8 cellular contexts compared by ENCODE assay signal in genomic region chr20:63498950-63499332, GRCh38. TPM values are rescaled to one million over a fixed set of nuclear protein-coding genes. Genes with fewer than 3 reads are reported as not detected.
DNase-seq lines count a peak whose midpoint lies in the region; ATAC-seq, FAIRE-seq and TF ChIP-seq lines count a peak whose summit lies in the region.

EEF1A2 (minus strand) TSS chr20:63499083; CDS start chr20:63497763, 1,320 bp downstream.

- peak; percentile 19 for TF ChIP-seq CTCF in fibroblast of the aortic adventitia (IDR thresholded peaks at IDR 0.05; ENCODE audit: insufficient read depth, low read length)

- H3K4me2 ChIP-seq in BLaER1: peak within 1 kb of the TSS; percentile 97

- H3K4me1 ChIP-seq in BLaER1: peaks cover 76% of the 10 kb centered on the region

- H3K9me3 ChIP-seq in BLaER1: peaks cover under 1% of the 10 kb centered on the region; the same call in 1 of the 2 replicates

- H4K20me1 ChIP-seq in BLaER1: peaks cover 43% of the 10 kb centered on the region

- TF ChIP-seq POLR2A in GM12892 (IDR thresholded peaks at IDR 0.05; ENCODE audit: low read depth, low read length): no peak

- FAIRE-seq in GM12892 (lab: Jason Lieb, UNC): no peak

- intact Hi-C loops in posterior cingulate gyrus (cut with DNase I): no loop called here

- ATAC-seq in GM19452 (IDR thresholded peaks at IDR 0.05; ENCODE audit: unreplicated experiment): no peak

- peak within 1 kb of the TSS; percentile 58; the same call in 1 of the 2 replicates for H3K27ac ChIP-seq in BLaER1

- H3K4me3 ChIP-seq in BLaER1: peak within 1 kb of the TSS; percentile 67
- peak within 1 kb of the TSS; percentile 25 for H3K4me3 ChIP-seq in fibroblast of the aortic adventitia (ENCODE audit: low read depth, low read length)

- H3K9ac ChIP-seq in BLaER1: peak within 1 kb of the TSS; percentile 71; the same call in 1 of the 2 replicates

- H3K36me3 ChIP-seq in BLaER1: peaks cover 20% of the 10 kb centered on the region

- no peak for DNase-seq in HT-29 (ENCODE audit: low spot score)
- peak; percentile 37 to 43 for DNase-seq in activated CD4-positive, alpha-beta T cell treated with anti-CD3 and anti-CD28 coated beads, Interleukin-2, amount 50 U/mL, for 4 hours
- DNase-seq in fibroblast of the aortic adventitia (ENCODE audit: low read depth): no peak
- DNase-seq in posterior cingulate gyrus: peak in 9 of 10 donors; percentile 47 to 96 (median 72)
- no peak for DNase-seq in GM12892 (ENCODE audit: insufficient read length)
- no peak for DNase-seq in Kasumi-1 (lab: John Stamatoyannopoulos, UW)

- peaks cover 10% of the 10 kb centered on the region; the same call in 1 of the 2 replicates for H3K27me3 ChIP-seq in BLaER1

RNA-seq across cellular contexts. Expression of gene EEF1A2, which starts in this region (rescaled TPM):
- total RNA-seq in HT-29 (2014; rRNA removed; shearing (Covaris generic)): 29.8 and 38.0 TPM in 2 replicates
- total RNA-seq in fibroblast of the aortic adventitia (ENCODE audit: low replicate concordance): 0.18 TPM in 1 of 2 replicates, not detected in the other
- 1.2 TPM for polyA plus RNA-seq in GM12892 (2012; ENCODE audit: missing spikeins)

Comparison
In these comparisons a context has a peak if more than half of its experiments do, and no peak if none do; other contexts are left out.
1. RNA of gene EEF1A2 (total RNA-seq): 29.8 to 38.0 TPM in HT-29; 0.18 TPM in fibroblast of the aortic adventitia; every median in the first group is over 10 times any median in the second.
2. DNase-seq: peak in activated CD4-positive, alpha-beta T cell treated with anti-CD3 and anti-CD28 coated beads, Interleukin-2, amount 50 U/mL, for 4 hours (2 of 2) and posterior cingulate gyrus (9 of 10); none in HT-29 (single experiment), fibroblast of the aortic adventitia (single experiment), GM12892 (single experiment) and Kasumi-1 (0 of 2).